ENCODE assay signal across 1 cellular context in the genomic region with DNA sequence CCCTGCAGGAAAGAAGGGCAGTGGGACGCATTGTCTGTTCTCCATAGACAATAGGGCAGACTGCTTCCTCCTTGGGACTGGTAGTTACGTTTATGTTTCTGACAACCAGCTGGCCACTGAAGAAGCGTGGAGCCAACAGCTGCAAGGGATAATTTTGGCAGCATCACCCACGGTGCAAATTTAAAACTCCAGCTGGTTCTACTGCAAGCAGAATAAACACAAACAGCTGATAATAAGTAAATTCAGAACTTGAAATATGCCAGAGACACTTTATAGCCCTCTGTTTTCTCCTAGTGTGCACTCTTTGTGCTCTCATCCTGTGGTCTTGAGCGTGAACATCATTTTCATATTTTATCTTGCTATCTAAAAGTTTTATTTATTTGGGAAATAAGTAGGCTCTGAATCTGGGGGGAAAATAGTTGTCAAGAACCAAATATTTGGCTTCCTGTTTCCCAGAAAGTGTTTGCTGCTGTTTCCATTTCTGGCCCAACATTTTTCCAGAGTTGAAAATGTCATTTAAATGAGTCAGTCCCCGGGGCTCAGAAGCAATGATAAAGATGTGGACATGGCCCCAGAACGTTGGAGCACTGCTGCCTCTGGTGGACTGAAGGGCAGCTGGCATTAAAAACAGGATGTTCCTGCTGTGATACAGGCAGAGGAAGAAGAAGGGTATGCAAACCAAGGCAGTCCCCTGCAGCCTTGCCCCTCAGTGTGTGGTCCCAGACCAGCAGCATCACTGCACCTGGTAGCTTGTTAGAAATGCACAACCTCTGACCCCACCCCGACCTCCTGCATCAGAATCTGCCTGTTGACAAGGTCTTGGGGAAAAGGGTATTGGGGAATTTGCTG.
TF ChIP-seq lines count a peak whose summit lies in the region.

No MANE protein-coding gene starts in this region.

TF ChIP-seq in H1, 55 proteins besides CTCF, POLR2A, EP300 and RAD21:
- TF ChIP-seq SIX5 (IDR thresholded peaks at IDR 0.05; ENCODE audit: low read depth, low read length) = no peak
- no peak for TF ChIP-seq CBX5 (IDR thresholded peaks at IDR 0.05; ENCODE audit: low read depth, low read length)
- TF ChIP-seq GTF2F1 (IDR thresholded peaks at IDR 0.05; ENCODE audit: borderline replicate concordance, low read depth, low read length) = no peak
- no peak for TF ChIP-seq KDM4A (IDR thresholded peaks at IDR 0.05; ENCODE audit: low read depth, low read length, severe bottlenecking)
- TF ChIP-seq BRCA1 (IDR thresholded peaks at IDR 0.05; ENCODE audit: low read depth, low read length) = no peak
- no peak for TF ChIP-seq SIN3A (conservative IDR thresholded peaks at IDR 0.05 in 1 of 2, IDR thresholded peaks at IDR 0.05 in 1 of 2; ENCODE audit: low read depth in 1 of 2, low read length in 2 of 2)
- no peak for TF ChIP-seq JUND (IDR thresholded peaks at IDR 0.05; ENCODE audit: low read length)
- no peak for TF ChIP-seq BACH1 (IDR thresholded peaks at IDR 0.05; ENCODE audit: low read length)
- TF ChIP-seq CEBPB (IDR thresholded peaks at IDR 0.05; ENCODE audit: low read depth, low read length) = no peak
- TF ChIP-seq RNF2 (IDR thresholded peaks at IDR 0.05; ENCODE audit: borderline replicate concordance, low read depth, low read length, missing control alignments, poor library complexity, severe bottlenecking) = no peak
- TF ChIP-seq SP4 (IDR thresholded peaks at IDR 0.05; ENCODE audit: low read length) = no peak
- TF ChIP-seq TCF12 (IDR thresholded peaks at IDR 0.05; ENCODE audit: low read depth, low read length) = peak; percentile 93; the same call in 1 of the 2 replicates
- TF ChIP-seq, protein P1, sequence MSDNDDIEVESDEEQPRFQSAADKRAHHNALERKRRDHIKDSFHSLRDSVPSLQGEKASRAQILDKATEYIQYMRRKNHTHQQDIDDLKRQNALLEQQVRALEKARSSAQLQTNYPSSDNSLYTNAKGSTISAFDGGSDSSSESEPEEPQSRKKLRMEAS (IDR thresholded peaks at IDR 0.05) = no peak
- TF ChIP-seq CTBP2 (IDR thresholded peaks at IDR 0.05; ENCODE audit: borderline replicate concordance, insufficient read depth, insufficient read length, low read length) = peak; percentile 46
- no peak for TF ChIP-seq GABPA (IDR thresholded peaks at IDR 0.05; ENCODE audit: borderline replicate concordance, insufficient read depth, low read length)
- TF ChIP-seq KDM5A (IDR thresholded peaks at IDR 0.05; ENCODE audit: low read length) = no peak
- no peak for TF ChIP-seq USF2 (IDR thresholded peaks at IDR 0.05; ENCODE audit: low read length)
- peak; percentile 58; the same call in 1 of the 2 replicates for TF ChIP-seq YY1 (IDR thresholded peaks at IDR 0.05; ENCODE audit: low read depth, low read length)
- TF ChIP-seq SP1 (IDR thresholded peaks at IDR 0.05; ENCODE audit: low read depth, low read length) = no peak
- TF ChIP-seq POU5F1 (IDR thresholded peaks at IDR 0.05; ENCODE audit: low read depth, low read length) = no peak
- TF ChIP-seq EGR1 (IDR thresholded peaks at IDR 0.05; ENCODE audit: borderline replicate concordance, low read depth, low read length) = no peak
- TF ChIP-seq, protein P2, sequence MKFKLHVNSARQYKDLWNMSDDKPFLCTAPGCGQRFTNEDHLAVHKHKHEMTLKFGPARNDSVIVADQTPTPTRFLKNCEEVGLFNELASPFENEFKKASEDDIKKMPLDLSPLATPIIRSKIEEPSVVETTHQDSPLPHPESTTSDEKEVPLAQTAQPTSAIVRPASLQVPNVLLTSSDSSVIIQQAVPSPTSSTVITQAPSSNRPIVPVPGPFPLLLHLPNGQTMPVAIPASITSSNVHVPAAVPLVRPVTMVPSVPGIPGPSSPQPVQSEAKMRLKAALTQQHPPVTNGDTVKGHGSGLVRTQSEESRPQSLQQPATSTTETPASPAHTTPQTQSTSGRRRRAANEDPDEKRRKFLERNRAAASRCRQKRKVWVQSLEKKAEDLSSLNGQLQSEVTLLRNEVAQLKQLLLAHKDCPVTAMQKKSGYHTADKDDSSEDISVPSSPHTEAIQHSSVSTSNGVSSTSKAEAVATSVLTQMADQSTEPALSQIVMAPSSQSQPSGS (IDR thresholded peaks at IDR 0.05; ENCODE audit: low read length) = no peak
- TF ChIP-seq RBBP5 (IDR thresholded peaks at IDR 0.05; ENCODE audit: borderline replicate concordance, low read depth, low read length) = no peak
- TF ChIP-seq RFX5 (IDR thresholded peaks at IDR 0.05; ENCODE audit: borderline replicate concordance, low read depth, low read length) = no peak
